1 cellular context compared by ENCODE assay signal in genomic region chr2:158144914-158145625, GRCh38.
TF ChIP-seq lines count a peak whose summit lies in the region.

No MANE protein-coding gene starts in this region.

TF ChIP-seq in GM23338, 12 proteins besides CTCF, POLR2A, EP300 and RAD21 (continued from another document):
- no peak for TF ChIP-seq ZNF114 (CRISPR knock-in tag; IDR thresholded peaks at IDR 0.05)
- TF ChIP-seq STAT1 (IDR thresholded peaks at IDR 0.05; ENCODE audit: unreplicated experiment), result no peak
